ENCODE assay signal across 27 cellular contexts in genomic region chr5:30698217-30698616, GRCh38.
"Had no signal": no experiment of that assay in that cellular context is flagged by ENCODE, and none has a peak within 500 bp of the region (broad histone marks: within the 10 kb centered on the region; RNA-seq: fewer than 3 reads in every experiment).

No MANE protein-coding gene starts in this region.

- H3K36me3 Mint-ChIP-seq: stimulated activated effector memory CD8-positive, alpha-beta T cell treated with anti-CD3 and anti-CD28 coated beads, Interleukin-12 subunit alpha, Interleukin-12 subunit beta, amount 100 ng/mL, for 72 hours; stimulated activated naive B cell treated with anti-CD40 and anti-IgM and Interleukin-4, amounts not matched to agents 10 μg/mL and 1 μg/mL and 100 μg/mL, for 72 hours had no signal

- H3K9me3 ChIP-seq: neutrophil, pancreas, prostate gland, right lobe of liver, sigmoid colon, thoracic aorta, thyroid gland, upper lobe of left lung, vagina had no signal

- H3K27me3 ChIP-seq: neutrophil, pancreas, right lobe of liver, sigmoid colon, stomach, thyroid gland, tibial nerve, upper lobe of left lung, vagina had no signal

- H3K4me1 Mint-ChIP-seq: nephron progenitor cell; neural crest cell; stimulated activated effector memory CD8-positive, alpha-beta T cell treated with anti-CD3 and anti-CD28 coated beads, Interleukin-12 subunit alpha, Interleukin-12 subunit beta, amount 100 ng/mL, for 72 hours; stimulated activated naive B cell treated with anti-CD40 and anti-IgM and Interleukin-4, amounts not matched to agents 10 μg/mL and 1 μg/mL and 100 μg/mL, for 72 hours had no signal

- H3K4me3 Mint-ChIP-seq: natural killer cell treated with Interleukin-12 subunit alpha and Interleukin-12 subunit beta and Interleukin-15 and Interleukin-18, amount 100 ng/mL, for 72 hours; nephron progenitor cell; neural crest cell; stimulated activated effector memory CD8-positive, alpha-beta T cell treated with anti-CD3 and anti-CD28 coated beads, Interleukin-12 subunit alpha, Interleukin-12 subunit beta, amount 100 ng/mL, for 72 hours; stimulated activated naive B cell treated with anti-CD40 and anti-IgM and Interleukin-4, amounts not matched to agents 10 μg/mL and 1 μg/mL and 100 μg/mL, for 72 hours; stimulated activated naive CD8-positive, alpha-beta T cell treated with anti-CD3 and anti-CD28 coated beads, Interleukin-15, Interleukin-2, amounts not matched to agents 100 ng/mL and 50 ng/mL, for 24 hours had no signal

- H3K27ac ChIP-seq: neutrophil, pancreas, prostate gland, right lobe of liver, sigmoid colon, stomach, thoracic aorta, thyroid gland, tibial nerve, upper lobe of left lung, vagina had no signal

- H3K4me1 ChIP-seq: pancreas, prostate gland, right lobe of liver, sigmoid colon, stomach, thyroid gland, tibial nerve, upper lobe of left lung, vagina had no signal

- H3K27me3 Mint-ChIP-seq: natural killer cell treated with Interleukin-12 subunit alpha and Interleukin-12 subunit beta and Interleukin-15 and Interleukin-18, amount 100 ng/mL, for 72 hours; stimulated activated naive B cell treated with anti-CD40 and anti-IgM and Interleukin-4, amounts not matched to agents 10 μg/mL and 1 μg/mL and 100 μg/mL, for 72 hours; stimulated activated naive CD8-positive, alpha-beta T cell treated with anti-CD3 and anti-CD28 coated beads, Interleukin-15, Interleukin-2, amounts not matched to agents 100 ng/mL and 50 ng/mL, for 24 hours had no signal

- H3K27ac Mint-ChIP-seq: natural killer cell treated with Interleukin-12 subunit alpha and Interleukin-12 subunit beta and Interleukin-15 and Interleukin-18, amount 100 ng/mL, for 72 hours; nephron progenitor cell; stimulated activated effector memory CD8-positive, alpha-beta T cell treated with anti-CD3 and anti-CD28 coated beads, Interleukin-12 subunit alpha, Interleukin-12 subunit beta, amount 100 ng/mL, for 72 hours; stimulated activated naive B cell treated with anti-CD40 and anti-IgM and Interleukin-4, amounts not matched to agents 10 μg/mL and 1 μg/mL and 100 μg/mL, for 72 hours; stimulated activated naive CD8-positive, alpha-beta T cell treated with anti-CD3 and anti-CD28 coated beads, Interleukin-15, Interleukin-2, amounts not matched to agents 100 ng/mL and 50 ng/mL, for 24 hours had no signal

- ATAC-seq: natural killer cell treated with Interleukin-12 subunit alpha and Interleukin-12 subunit beta and Interleukin-15 and Interleukin-18, amount 100 ng/mL, for 72 hours; pancreas; right cardiac atrium; right lobe of liver; stimulated activated effector memory CD8-positive, alpha-beta T cell treated with anti-CD3 and anti-CD28 coated beads, Interleukin-12 subunit alpha, Interleukin-12 subunit beta, amount 100 ng/mL, for 72 hours; stimulated activated naive B cell treated with anti-CD40 and anti-IgM and Interleukin-4, amounts not matched to agents 10 μg/mL and 1 μg/mL and 100 μg/mL, for 72 hours had no signal

- H3K4me3 ChIP-seq: pancreas, prostate gland, right lobe of liver, sigmoid colon, stomach, thoracic aorta, thyroid gland, tibial nerve, upper lobe of left lung, vagina had no signal

- H3K36me3 ChIP-seq: neutrophil, pancreas, prostate gland, right lobe of liver, sigmoid colon, stomach, thoracic aorta, thyroid gland, tibial nerve, upper lobe of left lung, vagina had no signal

- DNase-seq: nephron progenitor cell; nucleus accumbens; pancreas; retina; right cardiac atrium; right lobe of liver; sigmoid colon; small intestine; stimulated activated CD4-positive, alpha-beta T cell treated with anti-CD3 and anti-CD28 coated beads, Interleukin-15, amount 100 ng/mL, for 24 hours; stimulated activated CD4-positive, alpha-beta T cell treated with anti-CD3 and anti-CD28 coated beads, Interleukin-2, amount 100 ng/mL, for 24 hours; stimulated activated CD4-positive, alpha-beta T cell treated with anti-CD3 and anti-CD28 coated beads, Interleukin-2, amount 100 ng/mL, for 48 hours; stimulated activated CD4-positive, alpha-beta T cell treated with anti-CD3 and anti-CD28 coated beads, Interleukin-4, amount 100 ng/mL, for 24 hours; stimulated activated naive B cell treated with anti-CD40 and anti-IgM and Interleukin-4, amounts not matched to agents 10 μg/mL and 1 μg/mL and 100 μg/mL, for 72 hours; stimulated activated naive CD4-positive, alpha-beta T cell treated with Interleukin-2 at 50 U/mL for 16 hours; stomach; thyroid gland; trophoblast cell; upper lobe of left lung had no signal
